ENCODE assay signal across 19 cellular contexts in the genomic region with DNA sequence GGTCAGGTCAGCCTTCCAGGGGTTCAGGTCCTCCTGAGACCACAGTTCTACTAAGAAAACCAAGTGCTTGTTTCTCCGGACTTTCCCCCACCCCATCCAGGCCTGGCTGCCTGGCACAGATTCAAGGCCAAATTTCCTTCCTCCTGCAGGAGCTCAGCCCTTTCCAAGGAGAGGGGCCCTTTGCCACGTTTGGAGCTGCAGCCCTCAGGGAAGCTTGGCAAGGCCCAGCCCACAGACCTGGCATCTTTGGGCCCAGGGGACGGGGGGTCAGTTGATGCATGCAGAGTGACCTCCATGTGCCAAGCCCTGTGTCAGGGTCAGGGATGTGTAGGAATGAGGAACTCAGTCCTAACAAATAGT.
DNase-seq lines count a peak whose midpoint lies in the region; ATAC-seq and TF ChIP-seq lines count a peak whose summit lies in the region.
"Had no signal": no experiment of that assay in that cellular context is flagged by ENCODE, and none has a peak within 500 bp of the region (broad histone marks: within the 10 kb centered on the region; RNA-seq: fewer than 3 reads in every experiment).

No MANE protein-coding gene starts in this region.

- DNase-seq in SK-N-SH (no peak), dermis blood vessel endothelial cell (peak; percentile 51), EL (no peak), NCI-H187 treated with DMSO at 0.1 percent for 48 hours (lab: John Stamatoyannopoulos, UW) (no peak)
- DNase-seq: activated CD8-positive, alpha-beta memory T cell treated with anti-CD3 and anti-CD28 coated beads, Interleukin-2, amount 10 ng/mL, durations not matched to agents 7 days and 5 days; activated naive CD4-positive, alpha-beta T cell treated with Interleukin-2 at 50 U/mL for 16 hours; CD8-positive, alpha-beta T cell; cerebellar nuclear complex; mesendoderm; NCI-H1048; NCI-H524; PC-3; stimulated activated CD4-positive, alpha-beta T cell treated with anti-CD3 and anti-CD28 coated beads, Interleukin-1b, Interleukin-23, amount 100 ng/mL, for 48 hours; stimulated activated CD8-positive, alpha-beta memory T cell treated with anti-CD3 and anti-CD28 coated beads, Interleukin-4, amount 100 ng/mL, for 48 hours had no signal

- ATAC-seq in GM19328 (IDR thresholded peaks at IDR 0.05; ENCODE audit: unreplicated experiment): no peak
- no peak for ATAC-seq in GM21367 (IDR thresholded peaks at IDR 0.05; ENCODE audit: unreplicated experiment)
- ATAC-seq: activated CD8-positive, alpha-beta memory T cell treated with anti-CD3 and anti-CD28 coated beads, Interleukin-2, amount 10 ng/mL, durations not matched to agents 7 days and 5 days; CD8-positive, alpha-beta T cell had no signal

- no peaks in the 10 kb centered on the region for H3K9me2 ChIP-seq in SK-N-SH

- H3K4me3 ChIP-seq in SK-N-SH (ENCODE audit: low read depth in 2 of 2, low read length in 1 of 2) (peak overlapping the region; percentile 33 to 62), mesodermal cell (ENCODE audit: extremely low read depth, insufficient read depth, low read length, poor library complexity, severe bottlenecking) (no peak overlapping the region)

- H3K27me3 ChIP-seq in SK-N-SH (ENCODE audit: insufficient read depth): no peaks in the 10 kb centered on the region

- H3K27ac ChIP-seq in SK-N-SH (ENCODE audit: low read depth in 2 of 2, low read length in 1 of 2) (peak overlapping the region; percentile 92 to 97), mesodermal cell (ENCODE audit: low read depth, low read length, severe bottlenecking) (peak overlapping the region; percentile 81), temporal lobe (ENCODE audit: low read depth, low read length) (peak overlapping the region; percentile 47)
- H3K27ac ChIP-seq: parathyroid adenoma had no signal

- 30% methylated on average over 2 of the region's 3 CpGs for WGBS in SK-N-SH (ENCODE audit: low lambda C conversion rate)
- 86% methylated on average over 2 of the region's 3 CpGs for WGBS in mesodermal cell (ENCODE audit: insufficient coverage in 2 of 2), 2 experiments

- POLR2A ChIA-PET in SK-N-SH (lab: Yijun Ruan, JAX): interaction anchor here (0.8 kb wide), 1 partner anchor 11 kb away, joined by 3 read pairs; no protein-coding TSS in a partner anchor

- H3K79me2 ChIP-seq in SK-N-SH (ENCODE audit: insufficient read depth): peaks cover 22% of the 10 kb centered on the region; the same call in 1 of the 2 replicates
- H3K79me2 ChIP-seq: parathyroid adenoma had no signal

- H3K36me3 ChIP-seq in SK-N-SH (replicated peaks in 1 of 2; ENCODE audit: control insufficient read depth in 1 of 2, insufficient read depth in 2 of 2, low read length in 1 of 2) (no peaks in the 10 kb centered on the region), mesodermal cell (ENCODE audit: control insufficient read depth, insufficient read depth, low read length) (no peaks in the 10 kb centered on the region)

- peak overlapping the region; percentile 76 for H3K9ac ChIP-seq in SK-N-SH
- H3K9ac ChIP-seq: parathyroid adenoma had no signal

- no peaks in the 10 kb centered on the region for H3K9me3 ChIP-seq in SK-N-SH
- H3K9me3 ChIP-seq in mesodermal cell (ENCODE audit: control insufficient read depth, low read length): no peaks in the 10 kb centered on the region

- H3K4me2 ChIP-seq in SK-N-SH: peak overlapping the region; percentile 99

- CTCF ChIA-PET in SK-N-SH (lab: Yijun Ruan, JAX): interaction anchor here (0.6 to 4.4 kb wide), 18 partner anchors 10 to 782 kb away, joined by 3 to 30 read pairs (median 4); no protein-coding TSS in a partner anchor

- no peak for TF ChIP-seq EP300 in SK-N-SH (IDR thresholded peaks at IDR 0.05; ENCODE audit: borderline replicate concordance in 1 of 2, low read depth in 1 of 2, low read length in 1 of 2)

- no peak for TF ChIP-seq CTCF in SK-N-SH (IDR thresholded peaks at IDR 0.05)

- H3F3A ChIP-seq in SK-N-SH (replicated peaks; ENCODE audit: insufficient read depth): peaks cover 23% of the 10 kb centered on the region

- H2AFZ ChIP-seq in SK-N-SH (ENCODE audit: low read depth): no peak overlapping the region; the same call in 1 of the 2 replicates
- H2AFZ ChIP-seq: parathyroid adenoma had no signal

- no peak for TF ChIP-seq RAD21 in SK-N-SH (IDR thresholded peaks at IDR 0.05; ENCODE audit: low read length)

- H4K20me1 ChIP-seq in SK-N-SH (ENCODE audit: insufficient read depth): no peaks in the 10 kb centered on the region

- H3K4me1 ChIP-seq in SK-N-SH (ENCODE audit: control insufficient read depth in 1 of 2, insufficient read depth in 2 of 2, low read depth in 1 of 2, low read length in 1 of 2) (peaks cover 26 to 49% of the 10 kb centered on the region in 2 experiments; a peak in 3 of 4 replicates), mesodermal cell (ENCODE audit: control insufficient read depth, insufficient read depth, low read length, poor library complexity, severe bottlenecking) (peaks cover 50% of the 10 kb centered on the region)
- H3K4me1 ChIP-seq: parathyroid adenoma had no signal

TF ChIP-seq in SK-N-SH, 30 proteins besides CTCF, POLR2A, EP300 and RAD21:
- TF ChIP-seq TCF12 (IDR thresholded peaks at IDR 0.05) (no peak), TAF1 (IDR thresholded peaks at IDR 0.05; ENCODE audit: borderline replicate concordance, low read depth, low read length) (no peak), NFIC (IDR thresholded peaks at IDR 0.05; ENCODE audit: borderline replicate concordance) (peak; percentile 21; the same call in 1 of the 2 replicates), GABPA (IDR thresholded peaks at IDR 0.05; ENCODE audit: low read depth) (no peak)
